ENCODE assay signal across 1 cellular context in genomic region chr1:236253918-236254637, GRCh38.
TF ChIP-seq lines count a peak whose summit lies in the region.

No MANE protein-coding gene starts in this region.

TF ChIP-seq in K562, 482 proteins besides CTCF, POLR2A, EP300 and RAD21 (continued from another document and continues in another):
- TF ChIP-seq ZNF318 (IDR thresholded peaks at IDR 0.05; ENCODE audit: borderline replicate concordance in 1 of 2, low read depth in 1 of 2): no peak
- no peak for TF ChIP-seq ZSCAN32 (CRISPR knock-in tag; IDR thresholded peaks at IDR 0.05)
- TF ChIP-seq CEBPG (CRISPR knock-in tag; IDR thresholded peaks at IDR 0.05): no peak
- TF ChIP-seq CEBPG (tag; conservative IDR thresholded peaks at IDR 0.05 in 1 of 2, IDR thresholded peaks at IDR 0.05 in 1 of 2): peak in 1 of 2 experiments; percentile 28; a peak in 1 of 4 replicates
- TF ChIP-seq KAT2B (IDR thresholded peaks at IDR 0.05; ENCODE audit: low read depth, low read length): no peak
- TF ChIP-seq ZNF551 (CRISPR knock-in tag; IDR thresholded peaks at IDR 0.05): no peak
- TF ChIP-seq, protein P1, sequence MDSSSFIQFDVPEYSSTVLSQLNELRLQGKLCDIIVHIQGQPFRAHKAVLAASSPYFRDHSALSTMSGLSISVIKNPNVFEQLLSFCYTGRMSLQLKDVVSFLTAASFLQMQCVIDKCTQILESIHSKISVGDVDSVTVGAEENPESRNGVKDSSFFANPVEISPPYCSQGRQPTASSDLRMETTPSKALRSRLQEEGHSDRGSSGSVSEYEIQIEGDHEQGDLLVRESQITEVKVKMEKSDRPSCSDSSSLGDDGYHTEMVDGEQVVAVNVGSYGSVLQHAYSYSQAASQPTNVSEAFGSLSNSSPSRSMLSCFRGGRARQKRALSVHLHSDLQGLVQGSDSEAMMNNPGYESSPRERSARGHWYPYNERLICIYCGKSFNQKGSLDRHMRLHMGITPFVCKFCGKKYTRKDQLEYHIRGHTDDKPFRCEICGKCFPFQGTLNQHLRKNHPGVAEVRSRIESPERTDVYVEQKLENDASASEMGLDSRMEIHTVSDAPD (CRISPR knock-in tag; IDR thresholded peaks at IDR 0.05): no peak
- no peak for TF ChIP-seq ZNF224 (CRISPR knock-in tag; IDR thresholded peaks at IDR 0.05)
- TF ChIP-seq GABPA (tag; conservative IDR thresholded peaks at IDR 0.05; ENCODE audit: low read depth): no peak
- no peak for TF ChIP-seq GTF2E2 (tag; IDR thresholded peaks at IDR 0.05)
- TF ChIP-seq ZNF12 (CRISPR knock-in tag; IDR thresholded peaks at IDR 0.05): no peak
- no peak for TF ChIP-seq RBM14 (IDR thresholded peaks at IDR 0.05; ENCODE audit: borderline replicate concordance, insufficient read depth, low read depth, low read length)
- no peak for TF ChIP-seq SREBF1 (IDR thresholded peaks at IDR 0.05; ENCODE audit: borderline replicate concordance, low read depth, low read length)
- TF ChIP-seq KDM2B (CRISPR knock-in tag; IDR thresholded peaks at IDR 0.05): no peak
- TF ChIP-seq HDAC3 (IDR thresholded peaks at IDR 0.05; ENCODE audit: borderline replicate concordance, partially characterized antibody): no peak
- TF ChIP-seq, protein P2, sequence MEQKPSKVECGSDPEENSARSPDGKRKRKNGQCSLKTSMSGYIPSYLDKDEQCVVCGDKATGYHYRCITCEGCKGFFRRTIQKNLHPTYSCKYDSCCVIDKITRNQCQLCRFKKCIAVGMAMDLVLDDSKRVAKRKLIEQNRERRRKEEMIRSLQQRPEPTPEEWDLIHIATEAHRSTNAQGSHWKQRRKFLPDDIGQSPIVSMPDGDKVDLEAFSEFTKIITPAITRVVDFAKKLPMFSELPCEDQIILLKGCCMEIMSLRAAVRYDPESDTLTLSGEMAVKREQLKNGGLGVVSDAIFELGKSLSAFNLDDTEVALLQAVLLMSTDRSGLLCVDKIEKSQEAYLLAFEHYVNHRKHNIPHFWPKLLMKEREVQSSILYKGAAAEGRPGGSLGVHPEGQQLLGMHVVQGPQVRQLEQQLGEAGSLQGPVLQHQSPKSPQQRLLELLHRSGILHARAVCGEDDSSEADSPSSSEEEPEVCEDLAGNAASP (IDR thresholded peaks at IDR 0.05): no peak
- 0 out of 4 replicates have a peak, but pooled peaks of 1 of the 2 experiments have one; percentile 50 for TF ChIP-seq ARNT (IDR thresholded peaks at IDR 0.05)
- no peak for TF ChIP-seq NCOA2 (IDR thresholded peaks at IDR 0.05; ENCODE audit: partially characterized antibody in 2 of 2)
- no peak for TF ChIP-seq NR4A1 (CRISPR knock-in tag; IDR thresholded peaks at IDR 0.05)
- TF ChIP-seq NR4A1 (tag; IDR thresholded peaks at IDR 0.05): no peak
- no peak for TF ChIP-seq ZNF384 (IDR thresholded peaks at IDR 0.05; ENCODE audit: low read depth, low read length)
- no peak for TF ChIP-seq ZNF263 (CRISPR knock-in tag; IDR thresholded peaks at IDR 0.05; ENCODE audit: borderline replicate concordance)
- TF ChIP-seq RFX7 (CRISPR knock-in tag; IDR thresholded peaks at IDR 0.05): no peak
- TF ChIP-seq TOE1 (IDR thresholded peaks at IDR 0.05; ENCODE audit: borderline replicate concordance): 0 out of 2 replicates have a peak, but pooled peaks have one; percentile 19
- no peak for TF ChIP-seq TOE1 (CRISPR knock-in tag; IDR thresholded peaks at IDR 0.05; ENCODE audit: borderline replicate concordance, low read depth)
- no peak for TF ChIP-seq CBFB (CRISPR knock-in tag; IDR thresholded peaks at IDR 0.05)
- no peak for TF ChIP-seq DACH1 (IDR thresholded peaks at IDR 0.05; ENCODE audit: partially characterized antibody)
- TF ChIP-seq, protein P3, sequence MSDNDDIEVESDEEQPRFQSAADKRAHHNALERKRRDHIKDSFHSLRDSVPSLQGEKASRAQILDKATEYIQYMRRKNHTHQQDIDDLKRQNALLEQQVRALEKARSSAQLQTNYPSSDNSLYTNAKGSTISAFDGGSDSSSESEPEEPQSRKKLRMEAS (CRISPR knock-in tag; IDR thresholded peaks at IDR 0.05): no peak
- no peak; the same call in 1 of the 2 replicates for TF ChIP-seq ATF3 (IDR thresholded peaks at IDR 0.05)
- TF ChIP-seq ATF3 (CRISPR knock-in tag; conservative IDR thresholded peaks at IDR 0.05): no peak
- no peak for TF ChIP-seq GABPB2 (CRISPR knock-in tag; conservative IDR thresholded peaks at IDR 0.05)
- TF ChIP-seq ILK (tag; IDR thresholded peaks at IDR 0.05; ENCODE audit: borderline replicate concordance, low read depth): no peak
- TF ChIP-seq, protein P4, sequence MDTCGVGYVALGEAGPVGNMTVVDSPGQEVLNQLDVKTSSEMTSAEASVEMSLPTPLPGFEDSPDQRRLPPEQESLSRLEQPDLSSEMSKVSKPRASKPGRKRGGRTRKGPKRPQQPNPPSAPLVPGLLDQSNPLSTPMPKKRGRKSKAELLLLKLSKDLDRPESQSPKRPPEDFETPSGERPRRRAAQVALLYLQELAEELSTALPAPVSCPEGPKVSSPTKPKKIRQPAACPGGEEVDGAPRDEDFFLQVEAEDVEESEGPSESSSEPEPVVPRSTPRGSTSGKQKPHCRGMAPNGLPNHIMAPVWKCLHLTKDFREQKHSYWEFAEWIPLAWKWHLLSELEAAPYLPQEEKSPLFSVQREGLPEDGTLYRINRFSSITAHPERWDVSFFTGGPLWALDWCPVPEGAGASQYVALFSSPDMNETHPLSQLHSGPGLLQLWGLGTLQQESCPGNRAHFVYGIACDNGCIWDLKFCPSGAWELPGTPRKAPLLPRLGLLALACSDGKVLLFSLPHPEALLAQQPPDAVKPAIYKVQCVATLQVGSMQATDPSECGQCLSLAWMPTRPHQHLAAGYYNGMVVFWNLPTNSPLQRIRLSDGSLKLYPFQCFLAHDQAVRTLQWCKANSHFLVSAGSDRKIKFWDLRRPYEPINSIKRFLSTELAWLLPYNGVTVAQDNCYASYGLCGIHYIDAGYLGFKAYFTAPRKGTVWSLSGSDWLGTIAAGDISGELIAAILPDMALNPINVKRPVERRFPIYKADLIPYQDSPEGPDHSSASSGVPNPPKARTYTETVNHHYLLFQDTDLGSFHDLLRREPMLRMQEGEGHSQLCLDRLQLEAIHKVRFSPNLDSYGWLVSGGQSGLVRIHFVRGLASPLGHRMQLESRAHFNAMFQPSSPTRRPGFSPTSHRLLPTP (IDR thresholded peaks at IDR 0.05; ENCODE audit: borderline replicate concordance, extremely low read depth, insufficient read length): no peak
- TF ChIP-seq JUNB (CRISPR knock-in tag; conservative IDR thresholded peaks at IDR 0.05): no peak
- TF ChIP-seq, protein P5, sequence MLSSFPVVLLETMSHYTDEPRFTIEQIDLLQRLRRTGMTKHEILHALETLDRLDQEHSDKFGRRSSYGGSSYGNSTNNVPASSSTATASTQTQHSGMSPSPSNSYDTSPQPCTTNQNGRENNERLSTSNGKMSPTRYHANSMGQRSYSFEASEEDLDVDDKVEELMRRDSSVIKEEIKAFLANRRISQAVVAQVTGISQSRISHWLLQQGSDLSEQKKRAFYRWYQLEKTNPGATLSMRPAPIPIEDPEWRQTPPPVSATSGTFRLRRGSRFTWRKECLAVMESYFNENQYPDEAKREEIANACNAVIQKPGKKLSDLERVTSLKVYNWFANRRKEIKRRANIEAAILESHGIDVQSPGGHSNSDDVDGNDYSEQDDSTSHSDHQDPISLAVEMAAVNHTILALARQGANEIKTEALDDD (IDR thresholded peaks at IDR 0.05): peak; percentile 39; the same call in 1 of the 2 replicates
- TF ChIP-seq MYC (IDR thresholded peaks at IDR 0.05; ENCODE audit: low read depth, low read length): peak; percentile 45; the same call in 1 of the 2 replicates
- no peak for TF ChIP-seq MYC (CRISPR knock-in tag; IDR thresholded peaks at IDR 0.05; ENCODE audit: borderline replicate concordance, low read depth)
- TF ChIP-seq BHLHE40 (IDR thresholded peaks at IDR 0.05; ENCODE audit: low read length): no peak
- TF ChIP-seq TAF1 (IDR thresholded peaks at IDR 0.05; ENCODE audit: control insufficient read depth, extremely low read depth, insufficient read depth, low read length, severe bottlenecking): no peak
- TF ChIP-seq TBL1XR1 (IDR thresholded peaks at IDR 0.05; ENCODE audit: low read length in 2 of 2): 0 out of 4 replicates have a peak, but pooled peaks of 1 of the 2 experiments have one; percentile 57
- TF ChIP-seq SMARCE1 (IDR thresholded peaks at IDR 0.05): peak; percentile 85; the same call in 1 of the 2 replicates
- TF ChIP-seq DPF2 (IDR thresholded peaks at IDR 0.05): peak; percentile 86
- TF ChIP-seq CBFA2T2 (conservative IDR thresholded peaks at IDR 0.05): 0 out of 2 replicates have a peak, but pooled peaks have one; percentile 21
- TF ChIP-seq, protein P6, sequence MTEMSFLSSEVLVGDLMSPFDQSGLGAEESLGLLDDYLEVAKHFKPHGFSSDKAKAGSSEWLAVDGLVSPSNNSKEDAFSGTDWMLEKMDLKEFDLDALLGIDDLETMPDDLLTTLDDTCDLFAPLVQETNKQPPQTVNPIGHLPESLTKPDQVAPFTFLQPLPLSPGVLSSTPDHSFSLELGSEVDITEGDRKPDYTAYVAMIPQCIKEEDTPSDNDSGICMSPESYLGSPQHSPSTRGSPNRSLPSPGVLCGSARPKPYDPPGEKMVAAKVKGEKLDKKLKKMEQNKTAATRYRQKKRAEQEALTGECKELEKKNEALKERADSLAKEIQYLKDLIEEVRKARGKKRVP (CRISPR knock-in tag; IDR thresholded peaks at IDR 0.05): no peak
- TF ChIP-seq OTX1 (CRISPR knock-in tag; IDR thresholded peaks at IDR 0.05): 0 out of 2 replicates have a peak, but pooled peaks have one; percentile 50
- no peak for TF ChIP-seq HEY1 (CRISPR knock-in tag; IDR thresholded peaks at IDR 0.05; ENCODE audit: borderline replicate concordance)
- TF ChIP-seq RAD51 (IDR thresholded peaks at IDR 0.05; ENCODE audit: borderline replicate concordance, low read depth): no peak
- TF ChIP-seq BRCA1 (IDR thresholded peaks at IDR 0.05): no peak
- no peak for TF ChIP-seq BRCA1 (CRISPR knock-in tag; IDR thresholded peaks at IDR 0.05)
- no peak for TF ChIP-seq E2F5 (CRISPR knock-in tag; IDR thresholded peaks at IDR 0.05)
